Comparison of ENCODE assay signal across 10 cellular contexts in the genomic region with DNA sequence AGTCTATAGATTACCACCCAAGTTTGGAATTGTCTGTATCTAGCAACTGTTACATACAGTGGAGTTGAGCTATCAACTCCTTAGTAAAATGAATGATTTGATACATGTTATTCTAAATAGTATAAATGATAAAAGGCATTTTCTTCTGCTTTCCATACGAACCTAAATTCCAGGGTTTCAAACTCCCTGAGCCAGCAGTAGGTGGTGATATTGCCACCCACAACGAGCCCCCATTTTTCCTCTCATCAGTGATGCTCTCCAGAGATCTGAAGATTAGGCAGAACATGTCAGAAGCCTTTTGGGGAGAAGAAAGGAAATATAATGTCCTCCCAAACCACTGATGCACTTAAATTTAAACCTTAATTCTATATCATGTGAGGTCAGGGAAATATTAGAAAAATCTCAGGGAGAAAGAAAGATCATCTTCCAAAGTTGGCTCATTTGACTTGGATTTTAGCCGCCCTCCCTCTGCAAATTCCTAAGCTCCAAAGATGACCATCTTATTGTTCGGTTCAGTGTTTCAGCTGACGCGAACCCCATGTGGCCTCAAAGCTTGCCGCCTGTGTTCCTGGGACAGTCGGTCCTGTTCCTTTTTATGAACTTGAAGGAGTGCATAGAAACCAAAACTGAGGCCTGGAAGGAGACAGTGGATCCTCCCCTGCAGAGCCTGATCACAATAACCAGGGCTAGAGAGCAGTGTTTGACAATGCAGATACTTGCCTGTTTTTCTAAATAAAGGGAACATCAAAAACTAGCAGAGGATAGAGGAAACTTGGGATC. TPM values are rescaled to one million over a fixed set of nuclear protein-coding genes. Genes with fewer than 3 reads are reported as not detected.
DNase-seq lines count a peak whose midpoint lies in the region; ATAC-seq and TF ChIP-seq lines count a peak whose summit lies in the region.
"Had no signal": no experiment of that assay in that cellular context is flagged by ENCODE, and none has a peak within 500 bp of the region (broad histone marks: within the 10 kb centered on the region; RNA-seq: fewer than 3 reads in every experiment).

No MANE protein-coding gene starts in this region.

- H3K9me3 ChIP-seq in gastroesophageal sphincter = no peaks in the 10 kb centered on the region
- H3K9me3 ChIP-seq in subcutaneous abdominal adipose tissue (ENCODE audit: control insufficient read depth in 5 of 5, low read length in 5 of 5) = no peaks in the 10 kb centered on the region

- ATAC-seq in gastroesophageal sphincter = no peak
- ATAC-seq in stimulated activated effector memory CD8-positive, alpha-beta T cell treated with anti-CD3 and anti-CD28 coated beads, Interleukin-12 subunit alpha, Interleukin-12 subunit beta, amount 100 ng/mL, for 72 hours = no peak
- no peak for ATAC-seq in esophagus mucosa

- H3K27ac ChIP-seq in gastroesophageal sphincter (peak overlapping the region; percentile 93 to 100 (median 96)), subcutaneous abdominal adipose tissue (ENCODE audit: low read depth, low read length) (peak overlapping the region; percentile 87)

- peaks cover 3 to 86% (median 30%) of the 10 kb centered on the region in 3 donors for H3K4me1 ChIP-seq in gastroesophageal sphincter
- H3K4me1 ChIP-seq in subcutaneous abdominal adipose tissue (ENCODE audit: control insufficient read depth in 5 of 5, insufficient read depth in 5 of 5, low read length in 5 of 5) = peaks cover 2 to 54% (median 30%) of the 10 kb centered on the region in 5 donors

- H3K4me1 Mint-ChIP-seq in stimulated activated effector memory CD8-positive, alpha-beta T cell treated with anti-CD3 and anti-CD28 coated beads, Interleukin-12 subunit alpha, Interleukin-12 subunit beta, amount 100 ng/mL, for 72 hours = peaks cover 64% of the 10 kb centered on the region

- H3K4me3 ChIP-seq in gastroesophageal sphincter = peak overlapping the region in 1 of 2 donors; percentile 88
- peak overlapping the region in 2 of 5 donors; percentile 78 to 81 for H3K4me3 ChIP-seq in subcutaneous abdominal adipose tissue (ENCODE audit: low read depth in 1 of 5, low read length in 5 of 5)

- H3K9ac ChIP-seq in subcutaneous abdominal adipose tissue (ENCODE audit: low read length in 5 of 5) = peak overlapping the region in 1 of 5 donors; percentile 30

- H3K36me3 ChIP-seq in gastroesophageal sphincter (peaks cover 0 to 27% of the 10 kb centered on the region in 2 donors), subcutaneous abdominal adipose tissue (ENCODE audit: control insufficient read depth in 5 of 5, insufficient read depth in 5 of 5, low read length in 5 of 5) (peaks cover 0 to 3% (median 0%) of the 10 kb centered on the region in 5 donors)

- WGBS in gastroesophageal sphincter (ENCODE audit: low coverage in 1 of 2), 2 donors = 28 to 51% methylated on average over 4 to 8 of the region's 8 CpGs

- DNase-seq in DMS53 (lab: John Stamatoyannopoulos, UW) = peak; percentile 33
- DNase-seq in DMS53 treated with DMSO at 0.1 percent for 48 hours (lab: John Stamatoyannopoulos, UW; ENCODE audit: unreplicated experiment) = no peak
- peak; percentile 44 for DNase-seq in SW480 (ENCODE audit: low spot score)
- no peak for DNase-seq in stimulated activated effector memory CD8-positive, alpha-beta T cell treated with anti-CD3 and anti-CD28 coated beads, Interleukin-12 subunit alpha, Interleukin-12 subunit beta, amount 100 ng/mL, for 72 hours (ENCODE audit: low spot score in 2 of 2)
- no peak for DNase-seq in NCI-H187 (lab: John Stamatoyannopoulos, UW)
- DNase-seq: AML-193; effector CD4-positive, alpha-beta T cell had no signal

- no peak for TF ChIP-seq POLR2A in gastroesophageal sphincter (IDR thresholded peaks at IDR 0.05)

- TF ChIP-seq EP300 in gastroesophageal sphincter (IDR thresholded peaks at IDR 0.05) = no peak

- no peaks in the 10 kb centered on the region for H3K36me3 Mint-ChIP-seq in stimulated activated effector memory CD8-positive, alpha-beta T cell treated with anti-CD3 and anti-CD28 coated beads, Interleukin-12 subunit alpha, Interleukin-12 subunit beta, amount 100 ng/mL, for 72 hours

- peak in 3 of 4 experiments; percentile 14 to 48 (median 24) for TF ChIP-seq CTCF in gastroesophageal sphincter (IDR thresholded peaks at IDR 0.05)

- no peak overlapping the region for H3K4me3 Mint-ChIP-seq in stimulated activated effector memory CD8-positive, alpha-beta T cell treated with anti-CD3 and anti-CD28 coated beads, Interleukin-12 subunit alpha, Interleukin-12 subunit beta, amount 100 ng/mL, for 72 hours

- H3K27ac Mint-ChIP-seq in stimulated activated effector memory CD8-positive, alpha-beta T cell treated with anti-CD3 and anti-CD28 coated beads, Interleukin-12 subunit alpha, Interleukin-12 subunit beta, amount 100 ng/mL, for 72 hours = no peak overlapping the region

- H3K9me3 Mint-ChIP-seq in stimulated activated effector memory CD8-positive, alpha-beta T cell treated with anti-CD3 and anti-CD28 coated beads, Interleukin-12 subunit alpha, Interleukin-12 subunit beta, amount 100 ng/mL, for 72 hours = no peaks in the 10 kb centered on the region

- H3K27me3 ChIP-seq in gastroesophageal sphincter (no peaks in the 10 kb centered on the region), subcutaneous abdominal adipose tissue (ENCODE audit: control insufficient read depth in 5 of 5, insufficient read depth in 4 of 5, low read length in 5 of 5) (no peaks in the 10 kb centered on the region)

RNA-seq across cellular contexts. Expression of gene EVA1C, which starts 2.3 kb away (rescaled TPM):
- total RNA-seq in gastroesophageal sphincter (10 to 100 TPM; 43.1 to 71.4 (median 51.1) TPM), esophagus mucosa (23.8 TPM)

RNA-seq across cellular contexts. Expression of gene URB1, which starts 22.0 kb away (rescaled TPM):
- 10 to 100 TPM; 18.3 to 26.9 (median 20.7) TPM for total RNA-seq in gastroesophageal sphincter
- total RNA-seq in esophagus mucosa = 14.8 TPM

Comparison
In these comparisons a context has a peak if more than half of its experiments do, and no peak if none do; other contexts are left out.
1. DNase-seq: peak in DMS53 (single experiment) and SW480 (single experiment); none in DMS53 treated with DMSO at 0.1 percent for 48 hours (single experiment), stimulated activated effector memory CD8-positive, alpha-beta T cell treated with anti-CD3 and anti-CD28 coated beads, Interleukin-12 subunit alpha, Interleukin-12 subunit beta, amount 100 ng/mL, for 72 hours (0 of 2) and NCI-H187 (0 of 2).